Comparison of ENCODE assay signal across 13 cellular contexts in genomic region chr2:202109737-202110184, GRCh38. TPM values are rescaled to one million over a fixed set of nuclear protein-coding genes. Genes with fewer than 3 reads are reported as not detected.
DNase-seq lines count a peak whose midpoint lies in the region; ATAC-seq, FAIRE-seq and TF ChIP-seq lines count a peak whose summit lies in the region.
"Had no signal": no experiment of that assay in that cellular context is flagged by ENCODE, and none has a peak within 500 bp of the region (broad histone marks: within the 10 kb centered on the region; RNA-seq: fewer than 3 reads in every experiment).

No MANE protein-coding gene starts in this region.

- H3K9me3 ChIP-seq in kidney (ENCODE audit: control insufficient read depth in 1 of 2, low read length in 2 of 2), result no peaks in the 10 kb centered on the region
- no peaks in the 10 kb centered on the region for H3K9me3 ChIP-seq in transverse colon
- H3K9me3 ChIP-seq: suprapubic skin had no signal

- peaks cover 47% of the 10 kb centered on the region for H3K4me1 Mint-ChIP-seq in brain
- no peaks in the 10 kb centered on the region for H3K4me1 Mint-ChIP-seq in naive thymus-derived CD8-positive, alpha-beta T cell

- no peaks in the 10 kb centered on the region for H3K36me3 Mint-ChIP-seq in brain
- no peaks in the 10 kb centered on the region for H3K36me3 Mint-ChIP-seq in naive thymus-derived CD8-positive, alpha-beta T cell

- FAIRE-seq in kidney (lab: Jason Lieb, UNC), result no peak
- no peak for FAIRE-seq in urothelium cell line (lab: Jason Lieb, UNC)

- H3K4me3 Mint-ChIP-seq in brain, result no peak overlapping the region
- no peak overlapping the region for H3K4me3 Mint-ChIP-seq in naive thymus-derived CD8-positive, alpha-beta T cell

- peaks cover 9% of the 10 kb centered on the region for H3K27me3 Mint-ChIP-seq in brain
- H3K27me3 Mint-ChIP-seq in naive thymus-derived CD8-positive, alpha-beta T cell, result peaks cover 7 to 49% (median 17%) of the 10 kb centered on the region in 5 donors

- H3K27ac ChIP-seq in kidney (ENCODE audit: low read depth in 2 of 2, low read length in 2 of 2), result no peak overlapping the region
- no peak overlapping the region for H3K27ac ChIP-seq in transverse colon
- H3K27ac ChIP-seq: suprapubic skin had no signal

- H3K4me3 ChIP-seq in kidney (ENCODE audit: low read length in 2 of 2), result no peak overlapping the region
- H3K4me3 ChIP-seq in transverse colon, result no peak overlapping the region
- H3K4me3 ChIP-seq: suprapubic skin had no signal

- intact Hi-C loops in kidney (cut with DNase I), result no loop called here
- intact Hi-C loops in transverse colon (cut with DNase I; ENCODE audit: low total_unique reads), result no loop called here

- TF ChIP-seq CTCF in brain (conservative IDR thresholded peaks at IDR 0.05) (no peak), kidney (IDR thresholded peaks at IDR 0.05; ENCODE audit: borderline replicate concordance, extremely low read depth, insufficient read depth) (no peak), transverse colon (IDR thresholded peaks at IDR 0.05) (no peak)

- no peak for TF ChIP-seq POLR2A in transverse colon (IDR thresholded peaks at IDR 0.05)

- in situ Hi-C loops in transverse colon (cut with MboI; ENCODE audit: low pct_ligation_motif_present in 1 of 4, low pct_unique_long_range_greater_than_20kb in 1 of 4, low sequenced_read_pairs in 3 of 4), result no loop called here

- H3K9me3 Mint-ChIP-seq in brain, result peaks cover 0 to 2% (median 0%) of the 10 kb centered on the region in 5 experiments
- H3K9me3 Mint-ChIP-seq in naive thymus-derived CD8-positive, alpha-beta T cell, result no peaks in the 10 kb centered on the region

- no peaks in the 10 kb centered on the region for H3K27me3 ChIP-seq in transverse colon
- H3K27me3 ChIP-seq: suprapubic skin had no signal

- H3K9ac ChIP-seq in kidney (ENCODE audit: low read length in 2 of 2), result no peak overlapping the region

- no peaks in the 10 kb centered on the region for H3K36me3 ChIP-seq in kidney (ENCODE audit: control insufficient read depth in 1 of 2, insufficient read depth in 2 of 2, low read length in 2 of 2)
- H3K36me3 ChIP-seq in transverse colon, result no peaks in the 10 kb centered on the region
- H3K36me3 ChIP-seq: suprapubic skin had no signal

- DNase-seq in NCI-H345 (lab: John Stamatoyannopoulos, UW), result peak; percentile 37
- no peak for DNase-seq in NCI-H345 treated with DMSO at 0.1 percent for 48 hours (lab: John Stamatoyannopoulos, UW; ENCODE audit: unreplicated experiment)
- peak; percentile 81 for DNase-seq in kidney
- peak; percentile 20 for DNase-seq in urothelium cell line (ENCODE audit: low spot score)
- DNase-seq in naive thymus-derived CD8-positive, alpha-beta T cell, result no peak
- no peak for DNase-seq in transverse colon
- DNase-seq in NCI-H2171 (lab: John Stamatoyannopoulos, UW), result no peak
- DNase-seq: left colon; stimulated activated CD4-positive, alpha-beta T cell treated with anti-CD3 and anti-CD28 coated beads, Interleukin-15, amount 100 ng/mL, for 24 hours had no signal

- peak overlapping the region; percentile 43 to 96 (median 56) for H3K27ac Mint-ChIP-seq in brain
- H3K27ac Mint-ChIP-seq in naive thymus-derived CD8-positive, alpha-beta T cell, result no peak overlapping the region

- POLR2A ChIA-PET in naive thymus-derived CD8-positive, alpha-beta T cell (lab: Charles Lee), result no interaction called here

- H3K4me1 ChIP-seq in kidney (ENCODE audit: control insufficient read depth in 1 of 2, insufficient read depth in 1 of 2, low read depth in 1 of 2, low read length in 2 of 2) (peaks cover 0 to 4% of the 10 kb centered on the region in 2 donors), transverse colon (peaks cover 0 to 3% (median 0%) of the 10 kb centered on the region in 4 donors)

- 56% methylated on average over 5 of the region's 5 CpGs; no CpG with 5 or more reads in 1 of the 2 donors for WGBS in transverse colon (ENCODE audit: low coverage in 1 of 2), 2 donors

- no peak for ATAC-seq in naive thymus-derived CD8-positive, alpha-beta T cell
- ATAC-seq: left colon had no signal

- no peak for TF ChIP-seq EP300 in transverse colon (IDR thresholded peaks at IDR 0.05; ENCODE audit: low read depth)

RNA-seq across cellular contexts. Expression of gene KIAA2012, which starts 36.7 kb away (rescaled TPM):
- polyA plus RNA-seq in brain (ENCODE audit: insufficient read depth, low read depth, low replicate concordance) (0.42 TPM), kidney (ENCODE audit: insufficient read depth, low read depth, low replicate concordance) (not detected)
- total RNA-seq in kidney (not detected), transverse colon (not detected)
- total RNA-seq in naive thymus-derived CD8-positive, alpha-beta T cell, result not detected
- not detected for polyA plus RNA-seq in naive thymus-derived CD8-positive, alpha-beta T cell
- total RNA-seq: A172, dermis microvascular lymphatic vessel endothelial cell had no signal

Comparison
In these comparisons a context has a peak if more than half of its experiments do, and no peak if none do; other contexts are left out.
1. DNase-seq: peak in NCI-H345 (single experiment), kidney (single experiment) and urothelium cell line (single experiment); none in NCI-H345 treated with DMSO at 0.1 percent for 48 hours (single experiment), naive thymus-derived CD8-positive, alpha-beta T cell (0 of 10), transverse colon (single experiment) and NCI-H2171 (single experiment).
2. H3K27ac Mint-ChIP-seq: peak in brain (5 of 5); none in naive thymus-derived CD8-positive, alpha-beta T cell (0 of 10).